ENCODE assay signal across 8 cellular contexts in the genomic region with DNA sequence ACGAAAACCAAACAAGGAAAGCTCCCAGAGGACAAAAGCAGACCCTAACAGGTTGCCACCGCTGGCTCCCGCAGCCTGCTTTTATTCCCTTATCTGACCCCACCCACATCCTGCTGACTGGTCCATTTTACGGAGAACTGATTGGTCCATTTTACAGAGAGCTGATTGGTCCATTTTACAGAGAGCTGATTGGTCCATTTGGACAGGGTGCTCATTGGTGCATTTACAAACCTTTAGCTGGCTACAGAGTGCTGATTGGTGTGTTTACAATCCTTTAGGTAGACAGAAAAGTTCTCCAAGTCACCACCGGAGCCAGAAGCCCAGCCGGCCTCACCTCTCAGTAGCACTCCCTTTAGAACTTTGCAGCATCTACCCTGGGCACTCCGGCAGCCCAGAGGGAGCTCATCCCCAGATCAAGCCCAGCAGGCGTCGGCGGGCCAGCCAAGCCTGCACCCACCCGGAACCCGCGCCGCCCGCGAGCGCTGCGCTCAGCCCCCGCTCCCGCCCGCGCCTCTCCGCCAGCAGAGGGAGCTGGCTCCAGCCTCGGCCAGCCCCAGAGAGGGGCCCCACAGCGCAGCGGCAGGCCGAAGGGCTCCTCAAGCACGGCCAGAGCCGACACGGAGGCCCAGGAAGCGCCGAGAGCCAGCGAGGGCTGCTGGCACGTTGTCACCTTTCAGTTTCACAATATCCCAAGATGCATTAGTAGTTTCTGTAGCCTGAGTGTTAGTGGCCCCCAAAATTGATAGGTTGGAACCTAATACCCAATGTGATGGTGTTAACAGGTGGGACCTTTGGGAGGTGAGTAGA. TPM values are rescaled to one million over a fixed set of nuclear protein-coding genes. Genes with fewer than 3 reads are reported as not detected.
DNase-seq lines count a peak whose midpoint lies in the region; ATAC-seq, FAIRE-seq and TF ChIP-seq lines count a peak whose summit lies in the region.

No MANE protein-coding gene starts in this region.

- TF ChIP-seq CTCF in A549 (IDR thresholded peaks at IDR 0.05), result peak; percentile 79
- TF ChIP-seq CTCF in colonic mucosa (IDR thresholded peaks at IDR 0.05), result peak; percentile 78

- no peaks in the 10 kb centered on the region for H3K79me1 ChIP-seq in mesendoderm (ENCODE audit: low read length)

- FAIRE-seq in A549 (lab: Jason Lieb, UNC), result no peak

- no peak overlapping the region for H3K23ac ChIP-seq in mesendoderm (ENCODE audit: low read length)

- H2AK5ac ChIP-seq in mesendoderm (ENCODE audit: low read length), result no peak overlapping the region

- H3K18ac ChIP-seq in mesendoderm (ENCODE audit: low read length), result no peak overlapping the region

- H3K36me3 ChIP-seq in colonic mucosa (no peaks in the 10 kb centered on the region), mesendoderm (ENCODE audit: control insufficient read depth, insufficient read depth, low read length) (no peaks in the 10 kb centered on the region)

- no peak overlapping the region for H2BK120ac ChIP-seq in mesendoderm (ENCODE audit: low read depth, low read length)

- H3K9ac ChIP-seq in colonic mucosa (ENCODE audit: low read depth in 2 of 2, low read length in 2 of 2) (no peak overlapping the region), mesendoderm (ENCODE audit: low read length) (no peak overlapping the region)

- POLR2A ChIA-PET in A549 (lab: Yijun Ruan, JAX), result no interaction called here

- ATAC-seq in A549, result peak; percentile 85 to 98
- ATAC-seq in GM18909 (IDR thresholded peaks at IDR 0.05; ENCODE audit: poor library complexity, unreplicated experiment), result peak; percentile 91
- ATAC-seq in HG03442 (IDR thresholded peaks at IDR 0.05; ENCODE audit: unreplicated experiment), result peak; percentile 77

- TF ChIP-seq RAD21 in A549 (conservative IDR thresholded peaks at IDR 0.05 in 1 of 2, IDR thresholded peaks at IDR 0.05 in 1 of 2), result peak; percentile 49 to 72

- H3K4me3 ChIP-seq in A549, result peak overlapping the region; percentile 21; the same call in 2 of the 3 replicates
- H3K4me3 ChIP-seq in colonic mucosa, result no peak overlapping the region
- no peak overlapping the region for H3K4me3 ChIP-seq in mesendoderm (ENCODE audit: low read length)

- H3K4ac ChIP-seq in mesendoderm (ENCODE audit: low read depth, low read length), result no peak overlapping the region

- no peak for TF ChIP-seq EP300 in A549 (IDR thresholded peaks at IDR 0.05)

- H3K79me2 ChIP-seq in mesendoderm (ENCODE audit: control insufficient read depth, insufficient read depth, low read length), result no peaks in the 10 kb centered on the region

- peak in 1 of 2 experiments; percentile 78 for DNase-seq in A549 (ENCODE audit: low read depth in 1 of 2, low spot score in 1 of 2)
- peak; percentile 41 for DNase-seq in activated CD4-positive, alpha-beta T cell treated with anti-CD3 and anti-CD28 coated beads for 1 hour
- peak; percentile 35 for DNase-seq in colonic mucosa
- peak; percentile 71 for DNase-seq in mesendoderm
- DNase-seq in stimulated activated naive CD4-positive, alpha-beta T cell (lab: John Stamatoyannopoulos, UW), result peak; percentile 17 to 78 (median 58)
- DNase-seq in DMS114 treated with DMSO at 0.1 percent for 48 hours (lab: John Stamatoyannopoulos, UW; ENCODE audit: unreplicated experiment), result no peak

- no peak overlapping the region for H3K56ac ChIP-seq in mesendoderm (ENCODE audit: low read length)

- peaks cover 7% of the 10 kb centered on the region; the same call in 2 of the 3 replicates for H3K9me3 ChIP-seq in A549
- H3K9me3 ChIP-seq in colonic mucosa, result no peaks in the 10 kb centered on the region

- H3K4me1 ChIP-seq in A549 (0 out of 3 replicates have a peak, but pooled peaks cover 8% of the 10 kb centered on the region), colonic mucosa (no peaks in the 10 kb centered on the region), mesendoderm (ENCODE audit: control insufficient read depth, low read depth, low read length) (no peaks in the 10 kb centered on the region)

- no peak overlapping the region for H4K5ac ChIP-seq in mesendoderm (ENCODE audit: low read length)

- no peak for TF ChIP-seq POLR2A in A549 (IDR thresholded peaks at IDR 0.05; ENCODE audit: low read length)

- peak overlapping the region in 1 of 2 experiments; percentile 38; a peak in 1 of 6 replicates for H3K27ac ChIP-seq in A549
- no peak overlapping the region for H3K27ac ChIP-seq in colonic mucosa
- no peak overlapping the region for H3K27ac ChIP-seq in mesendoderm (ENCODE audit: low read depth, low read length)

- H2BK15ac ChIP-seq in mesendoderm (replicated peaks; ENCODE audit: low read depth), result no peak overlapping the region

- no peak overlapping the region for H2BK5ac ChIP-seq in mesendoderm (ENCODE audit: low read length)

- intact Hi-C loops in colonic mucosa (cut with DNase I), result no loop called here

- H3K4me2 ChIP-seq in A549 (peak overlapping the region; percentile 60), mesendoderm (ENCODE audit: low read length) (no peak overlapping the region)

- CTCF ChIA-PET in A549 (lab: Yijun Ruan, JAX), result interaction anchor here (0.5 to 3.1 kb wide), 49 partner anchors 9 to 819 kb away, joined by 3 to 36 read pairs (median 4); no protein-coding TSS in a partner anchor

- H4K8ac ChIP-seq in mesendoderm (ENCODE audit: low read depth, low read length), result no peak overlapping the region

- 55% methylated on average over 7 of the region's 34 CpGs for WGBS in A549 (ENCODE audit: missing lambda C conversion rate)
- WGBS in mesendoderm (ENCODE audit: extremely low coverage, insufficient coverage, low lambda C conversion rate), result no CpG with 5 or more reads among the region's 34 CpGs

- H3K27me3 ChIP-seq in colonic mucosa, result no peaks in the 10 kb centered on the region
- no peaks in the 10 kb centered on the region for H3K27me3 ChIP-seq in mesendoderm (ENCODE audit: insufficient read depth, low read length, poor library complexity)

TF ChIP-seq in A549, 52 proteins besides CTCF, POLR2A, EP300 and RAD21 (continues in another document):
- TF ChIP-seq MAX (IDR thresholded peaks at IDR 0.05) (peak; percentile 34; the same call in 1 of the 2 replicates), SMC3 (IDR thresholded peaks at IDR 0.05) (peak; percentile 83), HES2 (IDR thresholded peaks at IDR 0.05) (no peak), TP53 (CRISPR knock-in tag; IDR thresholded peaks at IDR 0.05) (no peak), BCL3 (IDR thresholded peaks at IDR 0.05) (no peak), POLR2AphosphoS2 (conservative IDR thresholded peaks at IDR 0.05; ENCODE audit: low read length) (no peak), RARB (CRISPR knock-in tag; IDR thresholded peaks at IDR 0.05) (no peak), ZC3H11A (IDR thresholded peaks at IDR 0.05) (no peak), EHF (CRISPR knock-in tag; IDR thresholded peaks at IDR 0.05) (no peak), JUNB (IDR thresholded peaks at IDR 0.05) (no peak), ESRRA (IDR thresholded peaks at IDR 0.05; ENCODE audit: borderline replicate concordance, low read length) (no peak), TFCP2L1 (CRISPR knock-in tag; IDR thresholded peaks at IDR 0.05) (no peak), RFX5 (IDR thresholded peaks at IDR 0.05) (no peak), HDAC2 (IDR thresholded peaks at IDR 0.05) (no peak), JUN (IDR thresholded peaks at IDR 0.05) (no peak)
- TF ChIP-seq, protein P1, sequence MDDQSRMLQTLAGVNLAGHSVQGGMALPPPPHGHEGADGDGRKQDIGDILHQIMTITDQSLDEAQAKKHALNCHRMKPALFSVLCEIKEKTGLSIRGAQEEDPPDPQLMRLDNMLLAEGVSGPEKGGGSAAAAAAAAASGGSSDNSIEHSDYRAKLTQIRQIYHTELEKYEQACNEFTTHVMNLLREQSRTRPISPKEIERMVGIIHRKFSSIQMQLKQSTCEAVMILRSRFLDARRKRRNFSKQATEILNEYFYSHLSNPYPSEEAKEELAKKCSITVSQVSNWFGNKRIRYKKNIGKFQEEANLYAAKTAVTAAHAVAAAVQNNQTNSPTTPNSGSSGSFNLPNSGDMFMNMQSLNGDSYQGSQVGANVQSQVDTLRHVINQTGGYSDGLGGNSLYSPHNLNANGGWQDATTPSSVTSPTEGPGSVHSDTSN (IDR thresholded peaks at IDR 0.05), result no peak
- TF ChIP-seq, protein P2, sequence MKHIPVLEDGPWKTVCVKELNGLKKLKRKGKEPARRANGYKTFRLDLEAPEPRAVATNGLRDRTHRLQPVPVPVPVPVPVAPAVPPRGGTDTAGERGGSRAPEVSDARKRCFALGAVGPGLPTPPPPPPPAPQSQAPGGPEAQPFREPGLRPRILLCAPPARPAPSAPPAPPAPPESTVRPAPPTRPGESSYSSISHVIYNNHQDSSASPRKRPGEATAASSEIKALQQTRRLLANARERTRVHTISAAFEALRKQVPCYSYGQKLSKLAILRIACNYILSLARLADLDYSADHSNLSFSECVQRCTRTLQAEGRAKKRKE (CRISPR knock-in tag; IDR thresholded peaks at IDR 0.05; ENCODE audit: low read depth), result no peak

RNA-seq across cellular contexts. Expression of gene CLPTM1L, which starts 35.3 kb away (rescaled TPM):
- 171 and 175 TPM in 2 replicates for polyA plus RNA-seq in A549 (2011; rRNA removed)
- 242 and 287 TPM in 2 replicates for polyA plus RNA-seq in A549 (2012; cell fraction: cytosol; rRNA removed)
- 283 and 294 TPM in 2 replicates for polyA plus RNA-seq in A549 (2012; cell fraction: nucleus; rRNA removed)
- 169 to 194 TPM (median 173 TPM) in 3 replicates for polyA plus RNA-seq in A549 (2017; fragmentation: RNase III; extraction: RNeasy Plus Mini Kit Qiagen cat#74134 plus additional on column Dnase treatment)
- polyA minus RNA-seq in A549 (2011; rRNA and poly(A)+ RNA removed), result 233 and 279 TPM in 2 replicates
- total RNA-seq in colonic mucosa, result 100 to 1,000 TPM in 1 of 2 donors, 10 to 100 TPM in 1; 80.1 to 138 TPM
- 78.0 TPM for polyA plus RNA-seq in mesendoderm (2013, experiment 1 of 2)
- polyA plus RNA-seq in mesendoderm (2013, experiment 2 of 2), result 78.4 TPM
